Comparison of ENCODE assay signal across 9 cellular contexts in genomic region chr4:40205259-40206198, GRCh38. TPM values are rescaled to one million over a fixed set of nuclear protein-coding genes. Genes with fewer than 3 reads are reported as not detected.
DNase-seq lines count a peak whose midpoint lies in the region; ATAC-seq, FAIRE-seq and TF ChIP-seq lines count a peak whose summit lies in the region.
"Had no signal": no experiment of that assay in that cellular context is flagged by ENCODE, and none has a peak within 500 bp of the region (broad histone marks: within the 10 kb centered on the region; RNA-seq: fewer than 3 reads in every experiment).

No MANE protein-coding gene starts in this region.

- H3K4me1 ChIP-seq in IMR-90 (ENCODE audit: control insufficient read depth, insufficient read depth, low read length) (no peaks in the 10 kb centered on the region), mammary epithelial cell (ENCODE audit: insufficient read depth, low read length) (peaks cover 6% of the 10 kb centered on the region)

- no peak overlapping the region for H2BK15ac ChIP-seq in IMR-90 (ENCODE audit: low read depth, low read length)

- H3K14ac ChIP-seq in IMR-90 (replicated peaks; ENCODE audit: low read depth, low read length): no peak overlapping the region

- H4K8ac ChIP-seq in IMR-90 (ENCODE audit: low read depth in 2 of 2, low read length in 2 of 2): no peak overlapping the region

- no peak overlapping the region for H2BK5ac ChIP-seq in IMR-90 (ENCODE audit: low read depth, low read length, poor library complexity, severe bottlenecking)

- no peaks in the 10 kb centered on the region for H3K79me2 ChIP-seq in mammary epithelial cell (ENCODE audit: insufficient read depth, low read length)

- peaks cover 2% of the 10 kb centered on the region for H3K27me3 ChIP-seq in IMR-90 (ENCODE audit: control insufficient read depth, insufficient read depth, low read length)
- H3K27me3 ChIP-seq in mammary epithelial cell (ENCODE audit: insufficient read depth, low read length): no peaks in the 10 kb centered on the region

- H2BK120ac ChIP-seq in IMR-90 (ENCODE audit: low read depth, low read length): no peak overlapping the region

- peaks cover 69% of the 10 kb centered on the region for H3K4me1 Mint-ChIP-seq in activated naive CD8-positive, alpha-beta T cell treated with anti-CD3 and anti-CD28 coated beads for 36 hours
- H3K4me1 Mint-ChIP-seq in stimulated activated naive CD8-positive, alpha-beta T cell treated with anti-CD3 and anti-CD28 coated beads, Interleukin-15, amount 100 ng/mL, for 72 hours: peaks cover 49% of the 10 kb centered on the region

- no peaks in the 10 kb centered on the region for H3K36me3 ChIP-seq in IMR-90 (ENCODE audit: control insufficient read depth, insufficient read depth, low read length)
- no peaks in the 10 kb centered on the region for H3K36me3 ChIP-seq in mammary epithelial cell (ENCODE audit: insufficient read depth, low read length)

- no peak overlapping the region for H3K18ac ChIP-seq in IMR-90 (ENCODE audit: low read depth, low read length)

- dilution Hi-C loops in IMR-90 (cut with HindIII; ENCODE audit: low sequenced_read_pairs, unreplicated experiment) (no loop called here), mammary epithelial cell (cut with HindIII; ENCODE audit: low sequenced_read_pairs) (no loop called here)

- TF ChIP-seq POLR2A in GM12891 (IDR thresholded peaks at IDR 0.05; ENCODE audit: low read depth, low read length): peak; percentile 48; the same call in 1 of the 2 replicates
- TF ChIP-seq POLR2A in IMR-90 (IDR thresholded peaks at IDR 0.05; ENCODE audit: low read depth, low read length): no peak

- H4K20me1 ChIP-seq in IMR-90 (ENCODE audit: insufficient read depth, low read length) (no peaks in the 10 kb centered on the region), mammary epithelial cell (ENCODE audit: insufficient read depth, low read length) (no peaks in the 10 kb centered on the region)

- no peaks in the 10 kb centered on the region for H3K9me3 ChIP-seq in IMR-90 (ENCODE audit: control insufficient read depth, insufficient read depth, low read length)
- H3K9me3 ChIP-seq in mammary epithelial cell (replicated peaks; ENCODE audit: insufficient read depth, low read length): no peaks in the 10 kb centered on the region

- no peaks in the 10 kb centered on the region for H3K9me3 Mint-ChIP-seq in activated naive CD8-positive, alpha-beta T cell treated with anti-CD3 and anti-CD28 coated beads for 36 hours
- no peaks in the 10 kb centered on the region for H3K9me3 Mint-ChIP-seq in stimulated activated naive CD8-positive, alpha-beta T cell treated with anti-CD3 and anti-CD28 coated beads, Interleukin-15, amount 100 ng/mL, for 72 hours

- TF ChIP-seq RAD21 in IMR-90 (IDR thresholded peaks at IDR 0.05; ENCODE audit: low read length): no peak

- H4K91ac ChIP-seq in IMR-90 (ENCODE audit: insufficient read depth, low read depth, low read length): no peak overlapping the region

- no peak for DNase-seq in GM12891 (ENCODE audit: insufficient read length, low spot score)
- DNase-seq in IMR-90: no peak
- no peak for DNase-seq in activated naive CD8-positive, alpha-beta T cell treated with anti-CD3 and anti-CD28 coated beads for 36 hours
- peak in 1 of 2 donors; percentile 72 for DNase-seq in stimulated activated naive CD8-positive, alpha-beta T cell treated with anti-CD3 and anti-CD28 coated beads, Interleukin-15, amount 100 ng/mL, for 72 hours
- DNase-seq in NCI-H1417 treated with DMSO at 0.1 percent for 48 hours (lab: John Stamatoyannopoulos, UW): no peak
- no peak for DNase-seq in hepatic stellate cell (ENCODE audit: low spot score)
- DNase-seq in mammary epithelial cell: no peak

- peak; percentile 94 for FAIRE-seq in GM12891 (lab: Jason Lieb, UNC)

- BruUV-seq in IMR-90 (replicated peaks; lab: Mats Ljungman, UMichigan) (no TSS peak), mammary epithelial cell (replicated peaks; lab: Mats Ljungman, UMichigan) (no TSS peak)

- H3K4me2 ChIP-seq in IMR-90 (ENCODE audit: low read depth, low read length) (no peak overlapping the region), mammary epithelial cell (ENCODE audit: insufficient read depth, low read depth, low read length) (no peak overlapping the region)

- no peak overlapping the region for H3K9ac ChIP-seq in IMR-90 (ENCODE audit: low read depth, low read length)
- no peak overlapping the region for H3K9ac ChIP-seq in mammary epithelial cell (ENCODE audit: insufficient read depth, low read length)

- ATAC-seq in GM21515 (IDR thresholded peaks at IDR 0.05; ENCODE audit: unreplicated experiment) (peak; percentile 57), IMR-90 (ENCODE audit: low read depth) (no peak)
- ATAC-seq in stimulated activated naive CD8-positive, alpha-beta T cell treated with anti-CD3 and anti-CD28 coated beads, Interleukin-15, amount 100 ng/mL, for 72 hours: peak; percentile 81

- H3K56ac ChIP-seq in IMR-90 (ENCODE audit: extremely low read depth, insufficient read depth, low read length): no peak overlapping the region

- in situ Hi-C loops in IMR-90 (cut with MboI; ENCODE audit: low sequenced_read_pairs) (no loop called here), mammary epithelial cell (cut with MboI; ENCODE audit: low sequenced_read_pairs in 2 of 2) (no loop called here)

- H3K27ac ChIP-seq in IMR-90 (ENCODE audit: insufficient read depth, low read length) (no peak overlapping the region), mammary epithelial cell (ENCODE audit: insufficient read depth, low read depth, low read length) (no peak overlapping the region)
- H3K27ac ChIP-seq: epithelial cell of prostate had no signal

- no peaks in the 10 kb centered on the region; the same call in 1 of the 2 replicates for H3K9me1 ChIP-seq in IMR-90 (ENCODE audit: insufficient read depth, low read length)

- H2AK5ac ChIP-seq in IMR-90 (ENCODE audit: low read depth, low read length): no peak overlapping the region

- no peak overlapping the region for H3K4ac ChIP-seq in IMR-90 (ENCODE audit: low read depth, low read length)

- TF ChIP-seq CTCF in IMR-90 (conservative IDR thresholded peaks at IDR 0.05; ENCODE audit: low read depth, low read length): no peak
- no peak for TF ChIP-seq CTCF in mammary epithelial cell (conservative IDR thresholded peaks at IDR 0.05 in 1 of 2, IDR thresholded peaks at IDR 0.05 in 1 of 2; ENCODE audit: extremely low read depth in 1 of 2, insufficient read depth in 1 of 2, low read depth in 1 of 2, low read length in 2 of 2)

- peak overlapping the region; percentile 93 for H3K4me3 Mint-ChIP-seq in activated naive CD8-positive, alpha-beta T cell treated with anti-CD3 and anti-CD28 coated beads for 36 hours
- peak overlapping the region; percentile 91 to 97 for H3K4me3 Mint-ChIP-seq in stimulated activated naive CD8-positive, alpha-beta T cell treated with anti-CD3 and anti-CD28 coated beads, Interleukin-15, amount 100 ng/mL, for 72 hours

- CTCF ChIA-PET in IMR-90 (lab: Yijun Ruan, JAX): no interaction called here
- CTCF ChIA-PET in mammary epithelial cell (lab: Charles Lee; ENCODE audit: low non-redundant PET): no interaction called here

- H3K36me3 Mint-ChIP-seq in activated naive CD8-positive, alpha-beta T cell treated with anti-CD3 and anti-CD28 coated beads for 36 hours: peaks cover 83% of the 10 kb centered on the region

- H3K27ac Mint-ChIP-seq in activated naive CD8-positive, alpha-beta T cell treated with anti-CD3 and anti-CD28 coated beads for 36 hours: peak overlapping the region; percentile 97
- H3K27ac Mint-ChIP-seq in stimulated activated naive CD8-positive, alpha-beta T cell treated with anti-CD3 and anti-CD28 coated beads, Interleukin-15, amount 100 ng/mL, for 72 hours: peak overlapping the region; percentile 95 to 97

- POLR2A ChIA-PET in IMR-90 (lab: Charles Lee; ENCODE audit: unreplicated experiment): no interaction called here

- WGBS in IMR-90 (ENCODE audit: extremely low coverage in 2 of 2, insufficient read length in 1 of 2), 2 experiments: 56% methylated on average over 2 of the region's 6 CpGs; no CpG with 5 or more reads in 1 of the 2 experiments
- 97% methylated on average over 6 of the region's 6 CpGs for WGBS in mammary epithelial cell (ENCODE audit: low coverage, missing lambda C conversion rate)

- H2AK9ac ChIP-seq in IMR-90 (replicated peaks; ENCODE audit: low read depth, low read length, poor library complexity): no peak overlapping the region

- H3K4me3 ChIP-seq in IMR-90 (ENCODE audit: insufficient read depth, low read depth, low read length) (no peak overlapping the region), mammary epithelial cell (replicated peaks in 1 of 3; ENCODE audit: insufficient read depth in 1 of 3, low read depth in 2 of 3, low read length in 3 of 3) (no peak overlapping the region)

- H3K23ac ChIP-seq in IMR-90 (ENCODE audit: low read depth, low read length): no peak overlapping the region

- intact Hi-C loops in IMR-90 (cut with micrococcal nuclease): no loop called here
- intact Hi-C loops in mammary epithelial cell (cut with micrococcal nuclease): no loop called here

- H2AFZ ChIP-seq in IMR-90 (replicated peaks; ENCODE audit: low read length, poor library complexity): no peak overlapping the region
- H2AFZ ChIP-seq in mammary epithelial cell (ENCODE audit: low read depth, low read length): no peak overlapping the region

- no peaks in the 10 kb centered on the region for H3K79me1 ChIP-seq in IMR-90 (ENCODE audit: low read depth in 1 of 2, low read length in 2 of 2)

- H4K5ac ChIP-seq in IMR-90 (ENCODE audit: low read depth, low read length): no peak overlapping the region

- H3K27me3 Mint-ChIP-seq in activated naive CD8-positive, alpha-beta T cell treated with anti-CD3 and anti-CD28 coated beads for 36 hours: peaks cover 3% of the 10 kb centered on the region
- H3K27me3 Mint-ChIP-seq in stimulated activated naive CD8-positive, alpha-beta T cell treated with anti-CD3 and anti-CD28 coated beads, Interleukin-15, amount 100 ng/mL, for 72 hours: no peaks in the 10 kb centered on the region

- no peak overlapping the region for H2BK20ac ChIP-seq in IMR-90 (ENCODE audit: low read depth, low read length)

TF ChIP-seq in GM12891, 5 proteins besides CTCF, POLR2A, EP300 and RAD21 (continues in another document):
- TF ChIP-seq TAF1 (IDR thresholded peaks at IDR 0.05; ENCODE audit: low read depth, low read length): no peak
- TF ChIP-seq POU2F2 (IDR thresholded peaks at IDR 0.05; ENCODE audit: low read depth, low read length): 0 out of 2 replicates have a peak, but pooled peaks have one; percentile 2

RNA-seq across cellular contexts. Expression of gene RHOH, which starts 8.7 kb away (rescaled TPM):
- polyA plus RNA-seq in GM12891 (2012; ENCODE audit: low read depth, missing spikeins): 58.4 TPM
- total RNA-seq in IMR-90 (2012; rRNA removed): under 0.01 TPM in 1 of 2 replicates, not detected in the other
- polyA plus RNA-seq in IMR-90 (2012; rRNA removed): not detected in 2 replicates
- polyA plus RNA-seq in IMR-90 (2012; cell fraction: cytosol; rRNA removed): not detected in 2 replicates
- polyA plus RNA-seq in IMR-90 (2012; cell fraction: nucleus; rRNA removed; ENCODE audit: low replicate concordance): not detected in 2 replicates
- total RNA-seq in activated naive CD8-positive, alpha-beta T cell treated with anti-CD3 and anti-CD28 coated beads for 36 hours: 100 to 1,000 TPM; 112 to 114 TPM
- total RNA-seq in mammary epithelial cell: not detected
- polyA plus RNA-seq in mammary epithelial cell: not detected
- polyA minus RNA-seq in mammary epithelial cell: not detected

Comparison
In these comparisons a context has a peak if more than half of its experiments do, and no peak if none do; other contexts are left out.
1. RNA of gene RHOH, which starts 8.7 kb away (total RNA-seq): 112 to 114 TPM in activated naive CD8-positive, alpha-beta T cell treated with anti-CD3 and anti-CD28 coated beads for 36 hours; not detected in mammary epithelial cell and under 0.01 TPM in IMR-90; every median in the first group is over 10 times any median in the second.